3 cellular contexts compared by ENCODE assay signal in the genomic region with DNA sequence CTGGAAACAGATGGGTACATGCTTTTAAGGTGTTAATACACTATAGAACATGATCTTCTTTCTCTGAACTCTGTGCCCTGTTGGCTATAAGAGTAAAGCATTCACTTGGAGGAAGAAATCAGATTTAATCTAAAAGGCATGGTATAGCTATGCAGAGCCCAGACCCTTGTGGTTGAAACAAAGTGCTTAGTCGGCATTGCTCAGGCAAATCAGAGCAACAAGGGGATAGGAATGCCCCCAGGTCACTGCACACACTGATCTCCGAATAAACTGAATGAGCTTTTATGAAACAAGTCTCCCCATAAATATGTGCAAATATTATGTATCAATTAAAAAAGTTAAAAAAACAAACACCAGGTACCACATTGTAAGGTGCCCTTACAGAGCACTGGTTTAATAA.
TF ChIP-seq lines count a peak whose summit lies in the region.

No MANE protein-coding gene starts in this region.

TF ChIP-seq in A549, 52 proteins besides CTCF, POLR2A, EP300 and RAD21:
- no peak for TF ChIP-seq HOXB5 (CRISPR knock-in tag; IDR thresholded peaks at IDR 0.05)
- TF ChIP-seq NPAS2 (CRISPR knock-in tag; IDR thresholded peaks at IDR 0.05; ENCODE audit: borderline replicate concordance), result no peak
- peak; percentile 39 for TF ChIP-seq MAFK (IDR thresholded peaks at IDR 0.05; ENCODE audit: partially characterized antibody)
- TF ChIP-seq, protein P1, sequence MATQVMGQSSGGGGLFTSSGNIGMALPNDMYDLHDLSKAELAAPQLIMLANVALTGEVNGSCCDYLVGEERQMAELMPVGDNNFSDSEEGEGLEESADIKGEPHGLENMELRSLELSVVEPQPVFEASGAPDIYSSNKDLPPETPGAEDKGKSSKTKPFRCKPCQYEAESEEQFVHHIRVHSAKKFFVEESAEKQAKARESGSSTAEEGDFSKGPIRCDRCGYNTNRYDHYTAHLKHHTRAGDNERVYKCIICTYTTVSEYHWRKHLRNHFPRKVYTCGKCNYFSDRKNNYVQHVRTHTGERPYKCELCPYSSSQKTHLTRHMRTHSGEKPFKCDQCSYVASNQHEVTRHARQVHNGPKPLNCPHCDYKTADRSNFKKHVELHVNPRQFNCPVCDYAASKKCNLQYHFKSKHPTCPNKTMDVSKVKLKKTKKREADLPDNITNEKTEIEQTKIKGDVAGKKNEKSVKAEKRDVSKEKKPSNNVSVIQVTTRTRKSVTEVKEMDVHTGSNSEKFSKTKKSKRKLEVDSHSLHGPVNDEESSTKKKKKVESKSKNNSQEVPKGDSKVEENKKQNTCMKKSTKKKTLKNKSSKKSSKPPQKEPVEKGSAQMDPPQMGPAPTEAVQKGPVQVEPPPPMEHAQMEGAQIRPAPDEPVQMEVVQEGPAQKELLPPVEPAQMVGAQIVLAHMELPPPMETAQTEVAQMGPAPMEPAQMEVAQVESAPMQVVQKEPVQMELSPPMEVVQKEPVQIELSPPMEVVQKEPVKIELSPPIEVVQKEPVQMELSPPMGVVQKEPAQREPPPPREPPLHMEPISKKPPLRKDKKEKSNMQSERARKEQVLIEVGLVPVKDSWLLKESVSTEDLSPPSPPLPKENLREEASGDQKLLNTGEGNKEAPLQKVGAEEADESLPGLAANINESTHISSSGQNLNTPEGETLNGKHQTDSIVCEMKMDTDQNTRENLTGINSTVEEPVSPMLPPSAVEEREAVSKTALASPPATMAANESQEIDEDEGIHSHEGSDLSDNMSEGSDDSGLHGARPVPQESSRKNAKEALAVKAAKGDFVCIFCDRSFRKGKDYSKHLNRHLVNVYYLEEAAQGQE (IDR thresholded peaks at IDR 0.05), result no peak

TF ChIP-seq in IMR-90, 13 proteins besides CTCF, POLR2A, EP300 and RAD21:
- TF ChIP-seq CEBPB (IDR thresholded peaks at IDR 0.05; ENCODE audit: low read depth, low read length), result no peak
- peak; percentile 76 for TF ChIP-seq MAFK (IDR thresholded peaks at IDR 0.05; ENCODE audit: low read depth, low read length)

TF ChIP-seq in H1, 55 proteins besides CTCF, POLR2A, EP300 and RAD21:
- TF ChIP-seq PHF8 (conservative IDR thresholded peaks at IDR 0.05; ENCODE audit: low read depth, low read length), result no peak
- TF ChIP-seq, protein P2, sequence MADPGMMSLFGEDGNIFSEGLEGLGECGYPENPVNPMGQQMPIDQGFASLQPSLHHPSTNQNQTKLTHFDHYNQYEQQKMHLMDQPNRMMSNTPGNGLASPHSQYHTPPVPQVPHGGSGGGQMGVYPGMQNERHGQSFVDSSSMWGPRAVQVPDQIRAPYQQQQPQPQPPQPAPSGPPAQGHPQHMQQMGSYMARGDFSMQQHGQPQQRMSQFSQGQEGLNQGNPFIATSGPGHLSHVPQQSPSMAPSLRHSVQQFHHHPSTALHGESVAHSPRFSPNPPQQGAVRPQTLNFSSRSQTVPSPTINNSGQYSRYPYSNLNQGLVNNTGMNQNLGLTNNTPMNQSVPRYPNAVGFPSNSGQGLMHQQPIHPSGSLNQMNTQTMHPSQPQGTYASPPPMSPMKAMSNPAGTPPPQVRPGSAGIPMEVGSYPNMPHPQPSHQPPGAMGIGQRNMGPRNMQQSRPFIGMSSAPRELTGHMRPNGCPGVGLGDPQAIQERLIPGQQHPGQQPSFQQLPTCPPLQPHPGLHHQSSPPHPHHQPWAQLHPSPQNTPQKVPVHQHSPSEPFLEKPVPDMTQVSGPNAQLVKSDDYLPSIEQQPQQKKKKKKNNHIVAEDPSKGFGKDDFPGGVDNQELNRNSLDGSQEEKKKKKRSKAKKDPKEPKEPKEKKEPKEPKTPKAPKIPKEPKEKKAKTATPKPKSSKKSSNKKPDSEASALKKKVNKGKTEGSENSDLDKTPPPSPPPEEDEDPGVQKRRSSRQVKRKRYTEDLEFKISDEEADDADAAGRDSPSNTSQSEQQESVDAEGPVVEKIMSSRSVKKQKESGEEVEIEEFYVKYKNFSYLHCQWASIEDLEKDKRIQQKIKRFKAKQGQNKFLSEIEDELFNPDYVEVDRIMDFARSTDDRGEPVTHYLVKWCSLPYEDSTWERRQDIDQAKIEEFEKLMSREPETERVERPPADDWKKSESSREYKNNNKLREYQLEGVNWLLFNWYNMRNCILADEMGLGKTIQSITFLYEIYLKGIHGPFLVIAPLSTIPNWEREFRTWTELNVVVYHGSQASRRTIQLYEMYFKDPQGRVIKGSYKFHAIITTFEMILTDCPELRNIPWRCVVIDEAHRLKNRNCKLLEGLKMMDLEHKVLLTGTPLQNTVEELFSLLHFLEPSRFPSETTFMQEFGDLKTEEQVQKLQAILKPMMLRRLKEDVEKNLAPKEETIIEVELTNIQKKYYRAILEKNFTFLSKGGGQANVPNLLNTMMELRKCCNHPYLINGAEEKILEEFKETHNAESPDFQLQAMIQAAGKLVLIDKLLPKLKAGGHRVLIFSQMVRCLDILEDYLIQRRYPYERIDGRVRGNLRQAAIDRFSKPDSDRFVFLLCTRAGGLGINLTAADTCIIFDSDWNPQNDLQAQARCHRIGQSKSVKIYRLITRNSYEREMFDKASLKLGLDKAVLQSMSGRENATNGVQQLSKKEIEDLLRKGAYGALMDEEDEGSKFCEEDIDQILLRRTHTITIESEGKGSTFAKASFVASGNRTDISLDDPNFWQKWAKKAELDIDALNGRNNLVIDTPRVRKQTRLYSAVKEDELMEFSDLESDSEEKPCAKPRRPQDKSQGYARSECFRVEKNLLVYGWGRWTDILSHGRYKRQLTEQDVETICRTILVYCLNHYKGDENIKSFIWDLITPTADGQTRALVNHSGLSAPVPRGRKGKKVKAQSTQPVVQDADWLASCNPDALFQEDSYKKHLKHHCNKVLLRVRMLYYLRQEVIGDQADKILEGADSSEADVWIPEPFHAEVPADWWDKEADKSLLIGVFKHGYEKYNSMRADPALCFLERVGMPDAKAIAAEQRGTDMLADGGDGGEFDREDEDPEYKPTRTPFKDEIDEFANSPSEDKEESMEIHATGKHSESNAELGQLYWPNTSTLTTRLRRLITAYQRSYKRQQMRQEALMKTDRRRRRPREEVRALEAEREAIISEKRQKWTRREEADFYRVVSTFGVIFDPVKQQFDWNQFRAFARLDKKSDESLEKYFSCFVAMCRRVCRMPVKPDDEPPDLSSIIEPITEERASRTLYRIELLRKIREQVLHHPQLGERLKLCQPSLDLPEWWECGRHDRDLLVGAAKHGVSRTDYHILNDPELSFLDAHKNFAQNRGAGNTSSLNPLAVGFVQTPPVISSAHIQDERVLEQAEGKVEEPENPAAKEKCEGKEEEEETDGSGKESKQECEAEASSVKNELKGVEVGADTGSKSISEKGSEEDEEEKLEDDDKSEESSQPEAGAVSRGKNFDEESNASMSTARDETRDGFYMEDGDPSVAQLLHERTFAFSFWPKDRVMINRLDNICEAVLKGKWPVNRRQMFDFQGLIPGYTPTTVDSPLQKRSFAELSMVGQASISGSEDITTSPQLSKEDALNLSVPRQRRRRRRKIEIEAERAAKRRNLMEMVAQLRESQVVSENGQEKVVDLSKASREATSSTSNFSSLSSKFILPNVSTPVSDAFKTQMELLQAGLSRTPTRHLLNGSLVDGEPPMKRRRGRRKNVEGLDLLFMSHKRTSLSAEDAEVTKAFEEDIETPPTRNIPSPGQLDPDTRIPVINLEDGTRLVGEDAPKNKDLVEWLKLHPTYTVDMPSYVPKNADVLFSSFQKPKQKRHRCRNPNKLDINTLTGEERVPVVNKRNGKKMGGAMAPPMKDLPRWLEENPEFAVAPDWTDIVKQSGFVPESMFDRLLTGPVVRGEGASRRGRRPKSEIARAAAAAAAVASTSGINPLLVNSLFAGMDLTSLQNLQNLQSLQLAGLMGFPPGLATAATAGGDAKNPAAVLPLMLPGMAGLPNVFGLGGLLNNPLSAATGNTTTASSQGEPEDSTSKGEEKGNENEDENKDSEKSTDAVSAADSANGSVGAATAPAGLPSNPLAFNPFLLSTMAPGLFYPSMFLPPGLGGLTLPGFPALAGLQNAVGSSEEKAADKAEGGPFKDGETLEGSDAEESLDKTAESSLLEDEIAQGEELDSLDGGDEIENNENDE (IDR thresholded peaks at IDR 0.05; ENCODE audit: insufficient replicate concordance, low read length), result no peak
- no peak for TF ChIP-seq BRCA1 (IDR thresholded peaks at IDR 0.05; ENCODE audit: low read depth, low read length)
- peak; percentile 89 for TF ChIP-seq MAFK (IDR thresholded peaks at IDR 0.05; ENCODE audit: low read depth, low read length)
- TF ChIP-seq, protein P3, sequence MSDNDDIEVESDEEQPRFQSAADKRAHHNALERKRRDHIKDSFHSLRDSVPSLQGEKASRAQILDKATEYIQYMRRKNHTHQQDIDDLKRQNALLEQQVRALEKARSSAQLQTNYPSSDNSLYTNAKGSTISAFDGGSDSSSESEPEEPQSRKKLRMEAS (IDR thresholded peaks at IDR 0.05), result no peak
